ENCODE assay signal across 16 cellular contexts in genomic region chr4:7037425-7037824, GRCh38. TPM values are rescaled to one million over a fixed set of nuclear protein-coding genes. Genes with fewer than 3 reads are reported as not detected.
A peak's percentile ranks its signal among the peaks of the same experiment; 100 is the strongest.
DNase-seq lines count a peak whose midpoint lies in the region; ATAC-seq and TF ChIP-seq lines count a peak whose summit lies in the region.
"Had no signal": no experiment of that assay in that cellular context is flagged by ENCODE, and none has a peak within 500 bp of the region (broad histone marks: within the 10 kb centered on the region; RNA-seq: fewer than 3 reads in every experiment).

No MANE protein-coding gene starts in this region.

- 0 out of 2 replicates have a peak overlapping the region, but pooled peaks have one; percentile 0 for H3K14ac ChIP-seq in IMR-90 (replicated peaks; ENCODE audit: low read depth, low read length)

- no peak overlapping the region for H4K8ac ChIP-seq in IMR-90 (ENCODE audit: low read depth in 2 of 2, low read length in 2 of 2)

- H3K27me3 ChIP-seq in IMR-90 (ENCODE audit: control insufficient read depth, insufficient read depth, low read length) (no peaks in the 10 kb centered on the region), osteoblast (ENCODE audit: insufficient read depth, low read length) (no peaks in the 10 kb centered on the region)
- H3K27me3 ChIP-seq: heart right ventricle had no signal

- H3K4me3 ChIP-seq in IMR-90 (ENCODE audit: insufficient read depth, low read depth, low read length) (no peak overlapping the region), choroid plexus epithelial cell (ENCODE audit: low read depth, low read length) (no peak overlapping the region), osteoblast (ENCODE audit: insufficient read depth, low read length) (no peak overlapping the region)
- H3K4me3 ChIP-seq: heart right ventricle had no signal

- BruUV-seq in IMR-90 (replicated peaks; lab: Mats Ljungman, UMichigan) = no TSS peak

- peaks cover 18% of the 10 kb centered on the region for H3K4me1 ChIP-seq in IMR-90 (ENCODE audit: control insufficient read depth, insufficient read depth, low read length)
- peaks cover 24% of the 10 kb centered on the region for H3K4me1 ChIP-seq in osteoblast (ENCODE audit: insufficient read depth, low read length)

- no peak overlapping the region for H2AK5ac ChIP-seq in IMR-90 (ENCODE audit: low read depth, low read length)

- ATAC-seq in IMR-90 (ENCODE audit: low read depth) (no peak), GM21786 (IDR thresholded peaks at IDR 0.05; ENCODE audit: unreplicated experiment) (no peak)
- ATAC-seq: esophagus mucosa, heart right ventricle had no signal

- CTCF ChIA-PET in IMR-90 (lab: Yijun Ruan, JAX) = interaction anchor here (0.6 to 0.8 kb wide), 3 partner anchors 9 to 63 kb away, joined by 5 to 7 read pairs (median 5); no protein-coding TSS in a partner anchor

- H3K4me2 ChIP-seq in IMR-90 (ENCODE audit: low read depth, low read length) = no peak overlapping the region
- H3K4me2 ChIP-seq in osteoblast (ENCODE audit: insufficient read depth, low read length) = no peak overlapping the region

- no peak overlapping the region for H2AK9ac ChIP-seq in IMR-90 (replicated peaks; ENCODE audit: low read depth, low read length, poor library complexity)

- peaks cover 8 to 23% of the 10 kb centered on the region in 2 experiments for H3K79me1 ChIP-seq in IMR-90 (ENCODE audit: low read depth in 1 of 2, low read length in 2 of 2)

- intact Hi-C loops in IMR-90 (cut with micrococcal nuclease) = no loop called here

- no peak overlapping the region for H3K23ac ChIP-seq in IMR-90 (ENCODE audit: low read depth, low read length)

- no peak overlapping the region for H4K5ac ChIP-seq in IMR-90 (ENCODE audit: low read depth, low read length)

- H3K9me3 ChIP-seq in IMR-90 (ENCODE audit: control insufficient read depth, insufficient read depth, low read length) (no peaks in the 10 kb centered on the region), osteoblast (ENCODE audit: low read depth, low read length) (no peaks in the 10 kb centered on the region)
- H3K9me3 ChIP-seq: heart right ventricle had no signal

- H3K79me2 ChIP-seq in osteoblast (ENCODE audit: insufficient read depth, low read length) = peaks cover 3% of the 10 kb centered on the region

- peaks cover 11% of the 10 kb centered on the region for H3K9me1 ChIP-seq in IMR-90 (ENCODE audit: insufficient read depth, low read length)

- dilution Hi-C loops in IMR-90 (cut with HindIII; ENCODE audit: low sequenced_read_pairs, unreplicated experiment) = no loop called here

- TF ChIP-seq CTCF in IMR-90 (conservative IDR thresholded peaks at IDR 0.05; ENCODE audit: low read depth, low read length) (0 out of 2 replicates have a peak, but pooled peaks have one; percentile 3), choroid plexus epithelial cell (conservative IDR thresholded peaks at IDR 0.05; ENCODE audit: low read depth, low read length) (peak; percentile 21), osteoblast (IDR thresholded peaks at IDR 0.05; ENCODE audit: extremely low read depth, low read depth, low read length) (no peak)

- H3K27ac ChIP-seq in IMR-90 (ENCODE audit: insufficient read depth, low read length) (no peak overlapping the region), osteoblast (ENCODE audit: low read depth, low read length) (no peak overlapping the region)
- H3K27ac ChIP-seq: heart right ventricle had no signal

- in situ Hi-C loops in IMR-90 (cut with MboI; ENCODE audit: low sequenced_read_pairs) = no loop called here

- H4K91ac ChIP-seq in IMR-90 (ENCODE audit: insufficient read depth, low read depth, low read length) = no peak overlapping the region

- no peak for TF ChIP-seq POLR2A in IMR-90 (IDR thresholded peaks at IDR 0.05; ENCODE audit: low read depth, low read length)

- H2BK5ac ChIP-seq in IMR-90 (ENCODE audit: low read depth, low read length, poor library complexity, severe bottlenecking) = no peak overlapping the region

- H3K36me3 ChIP-seq in IMR-90 (ENCODE audit: control insufficient read depth, insufficient read depth, low read length) (peaks cover 9% of the 10 kb centered on the region), osteoblast (ENCODE audit: insufficient read depth, low read length) (no peaks in the 10 kb centered on the region)

- H4K20me1 ChIP-seq in IMR-90 (ENCODE audit: insufficient read depth, low read length) = no peaks in the 10 kb centered on the region
- no peaks in the 10 kb centered on the region for H4K20me1 ChIP-seq in osteoblast (ENCODE audit: insufficient read depth, low read length)

- H3K56ac ChIP-seq in IMR-90 (ENCODE audit: extremely low read depth, insufficient read depth, low read length) = no peak overlapping the region

- no peak overlapping the region for H3K9ac ChIP-seq in IMR-90 (ENCODE audit: low read depth, low read length)

- no peak overlapping the region for H2BK120ac ChIP-seq in IMR-90 (ENCODE audit: low read depth, low read length)

- WGBS in IMR-90 (ENCODE audit: extremely low coverage in 2 of 2, insufficient read length in 1 of 2), 2 experiments = no CpG with 5 or more reads among the region's 6 CpGs

- no peak for TF ChIP-seq RAD21 in IMR-90 (IDR thresholded peaks at IDR 0.05; ENCODE audit: low read length)

- POLR2A ChIA-PET in IMR-90 (lab: Charles Lee; ENCODE audit: unreplicated experiment) = no interaction called here

- peak; percentile 42 for DNase-seq in DMS53 (lab: John Stamatoyannopoulos, UW)
- DNase-seq in DMS53 treated with DMSO at 0.1 percent for 48 hours (lab: John Stamatoyannopoulos, UW; ENCODE audit: unreplicated experiment) = no peak
- no peak for DNase-seq in IMR-90
- no peak for DNase-seq in choroid plexus epithelial cell (ENCODE audit: low read depth)
- DNase-seq in osteoblast (ENCODE audit: insufficient read length, low spot score, missing footprints) = peak; percentile 11
- no peak for DNase-seq in NCI-H2029 treated with DMSO at 0.1 percent for 48 hours (lab: John Stamatoyannopoulos, UW)
- DNase-seq in NCI-H1694 (lab: John Stamatoyannopoulos, UW) = no peak
- DNase-seq: 8988T; CD4-positive, alpha-beta memory T cell; cortex of kidney; heart right ventricle; kidney glomerular epithelial cell; NCI-H774; Right ventricle myocardium superior had no signal

- H2AFZ ChIP-seq in IMR-90 (replicated peaks; ENCODE audit: low read length, poor library complexity) = no peak overlapping the region
- no peak overlapping the region for H2AFZ ChIP-seq in osteoblast (ENCODE audit: low read length)

- H3K4ac ChIP-seq in IMR-90 (ENCODE audit: low read depth, low read length) = no peak overlapping the region

- no peak overlapping the region for H3K18ac ChIP-seq in IMR-90 (ENCODE audit: low read depth, low read length)

- no peak overlapping the region; the same call in 2 of the 3 replicates for H2BK15ac ChIP-seq in IMR-90 (ENCODE audit: low read depth, low read length)

- H2BK20ac ChIP-seq in IMR-90 (ENCODE audit: low read depth, low read length) = no peak overlapping the region

TF ChIP-seq in IMR-90, 13 proteins besides CTCF, POLR2A, EP300 and RAD21:
- TF ChIP-seq SMC3 (IDR thresholded peaks at IDR 0.05; ENCODE audit: low read depth, low read length) = no peak
- TF ChIP-seq USF2 (IDR thresholded peaks at IDR 0.05; ENCODE audit: low read depth, low read length) = no peak
- no peak for TF ChIP-seq MAFK (IDR thresholded peaks at IDR 0.05; ENCODE audit: low read depth, low read length)
- no peak for TF ChIP-seq MAZ (IDR thresholded peaks at IDR 0.05; ENCODE audit: borderline replicate concordance, low read depth, low read length)
- no peak for TF ChIP-seq BHLHE40 (IDR thresholded peaks at IDR 0.05; ENCODE audit: low read depth, low read length)
- TF ChIP-seq CHD1 (IDR thresholded peaks at IDR 0.05; ENCODE audit: low read depth, low read length) = no peak
- no peak for TF ChIP-seq RCOR1 (IDR thresholded peaks at IDR 0.05; ENCODE audit: insufficient replicate concordance, low read length)
- no peak for TF ChIP-seq RFX5 (IDR thresholded peaks at IDR 0.05; ENCODE audit: low read depth, low read length)
- TF ChIP-seq FOS (IDR thresholded peaks at IDR 0.05; ENCODE audit: low read depth, low read length) = no peak
- TF ChIP-seq MXI1 (IDR thresholded peaks at IDR 0.05; ENCODE audit: borderline replicate concordance, low read depth, low read length) = no peak
- TF ChIP-seq NFE2L2 (IDR thresholded peaks at IDR 0.05; ENCODE audit: low read depth, low read length) = no peak
- TF ChIP-seq, protein P1, sequence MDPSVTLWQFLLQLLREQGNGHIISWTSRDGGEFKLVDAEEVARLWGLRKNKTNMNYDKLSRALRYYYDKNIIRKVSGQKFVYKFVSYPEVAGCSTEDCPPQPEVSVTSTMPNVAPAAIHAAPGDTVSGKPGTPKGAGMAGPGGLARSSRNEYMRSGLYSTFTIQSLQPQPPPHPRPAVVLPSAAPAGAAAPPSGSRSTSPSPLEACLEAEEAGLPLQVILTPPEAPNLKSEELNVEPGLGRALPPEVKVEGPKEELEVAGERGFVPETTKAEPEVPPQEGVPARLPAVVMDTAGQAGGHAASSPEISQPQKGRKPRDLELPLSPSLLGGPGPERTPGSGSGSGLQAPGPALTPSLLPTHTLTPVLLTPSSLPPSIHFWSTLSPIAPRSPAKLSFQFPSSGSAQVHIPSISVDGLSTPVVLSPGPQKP (IDR thresholded peaks at IDR 0.05; ENCODE audit: borderline replicate concordance, low read depth, low read length) = no peak
- no peak for TF ChIP-seq CEBPB (IDR thresholded peaks at IDR 0.05; ENCODE audit: low read depth, low read length)

RNA-seq across cellular contexts. Expression of gene TADA2B, which starts 5.7 kb away (rescaled TPM):
- total RNA-seq in IMR-90 (2012; rRNA removed) = 6.1 and 8.1 TPM in 2 replicates
- 8.1 and 8.6 TPM in 2 replicates for polyA plus RNA-seq in IMR-90 (2012; rRNA removed)
- polyA plus RNA-seq in IMR-90 (2012; cell fraction: cytosol; rRNA removed) = 5.2 and 6.9 TPM in 2 replicates
- 5.7 and 6.6 TPM in 2 replicates for polyA plus RNA-seq in IMR-90 (2012; cell fraction: nucleus; rRNA removed; ENCODE audit: low replicate concordance)
- 12.7 and 13.0 TPM in 2 replicates for total RNA-seq in osteoblast

RNA-seq across cellular contexts. Expression of gene GRPEL1, which starts 30.4 kb away (rescaled TPM):
- total RNA-seq in IMR-90 (2012; rRNA removed) = 33.0 and 48.6 TPM in 2 replicates
- 32.0 and 33.9 TPM in 2 replicates for polyA plus RNA-seq in IMR-90 (2012; rRNA removed)
- 9.0 and 14.6 TPM in 2 replicates for polyA plus RNA-seq in IMR-90 (2012; cell fraction: cytosol; rRNA removed)
- 5.0 and 19.1 TPM in 2 replicates for polyA plus RNA-seq in IMR-90 (2012; cell fraction: nucleus; rRNA removed; ENCODE audit: low replicate concordance)
- total RNA-seq in osteoblast = 10.3 and 21.0 TPM in 2 replicates

Comparison
In these comparisons a context has a peak if more than half of its experiments do, and no peak if none do; other contexts are left out.
1. DNase-seq: peak in DMS53 (single experiment) and osteoblast (single experiment); none in DMS53 treated with DMSO at 0.1 percent for 48 hours (single experiment), IMR-90 (single experiment), choroid plexus epithelial cell (single experiment), NCI-H2029 treated with DMSO at 0.1 percent for 48 hours (single experiment) and NCI-H1694 (single experiment).